Comparison of ENCODE assay signal across 26 cellular contexts in the genomic region with DNA sequence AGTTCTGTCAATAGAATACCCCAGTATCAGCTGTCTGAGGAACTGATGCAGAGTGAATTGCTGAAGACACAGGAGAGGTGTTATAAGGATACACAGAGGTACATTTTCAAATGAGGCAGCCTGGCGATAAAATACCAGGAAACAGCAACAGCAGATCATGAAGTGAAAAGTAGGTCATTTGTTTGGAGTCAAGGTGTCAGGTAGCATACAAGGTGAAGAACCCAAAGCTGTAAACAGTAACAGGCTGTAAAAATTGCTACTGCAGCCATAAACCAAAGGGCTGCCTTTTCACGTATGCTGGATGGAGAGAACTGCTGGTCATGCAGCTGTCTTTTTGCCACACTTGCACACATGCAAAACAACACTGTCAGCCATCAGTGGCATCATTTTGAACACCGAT.
"Had no signal": no experiment of that assay in that cellular context is flagged by ENCODE, and none has a peak within 500 bp of the region (broad histone marks: within the 10 kb centered on the region; RNA-seq: fewer than 3 reads in every experiment).

No MANE protein-coding gene starts in this region.

- H3K9me3 ChIP-seq: heart right ventricle, ovary, psoas muscle, right atrium auricular region, spleen, thoracic aorta, upper lobe of right lung had no signal

- H3K4me3 ChIP-seq: heart right ventricle, lung, ovary, psoas muscle, right atrium auricular region, spleen, thoracic aorta, upper lobe of right lung had no signal

- H3K27me3 ChIP-seq: ovary, right atrium auricular region had no signal

- FAIRE-seq: endometrium had no signal

- H3K4me1 ChIP-seq: heart right ventricle, psoas muscle, right atrium auricular region, spleen, upper lobe of right lung had no signal

- H3K36me3 Mint-ChIP-seq: activated naive CD8-positive, alpha-beta T cell treated with anti-CD3 and anti-CD28 coated beads, Interleukin-2, amount 10 ng/mL, durations not matched to agents 7 days and 5 days; natural killer cell treated with Interleukin-12 subunit alpha and Interleukin-12 subunit beta and Interleukin-15 and Interleukin-18, amount 100 ng/mL, for 72 hours; WTC11 had no signal

- ATAC-seq: heart right ventricle, left lobe of liver, psoas muscle, upper lobe of right lung, WTC11 had no signal

- H3K36me3 ChIP-seq: heart right ventricle, ovary, right atrium auricular region, spleen, thoracic aorta, upper lobe of right lung had no signal

- H3K9me3 Mint-ChIP-seq: activated naive CD4-positive, alpha-beta T cell treated with anti-CD3 and anti-CD28 coated beads for 36 hours; activated naive CD8-positive, alpha-beta T cell treated with anti-CD3 and anti-CD28 coated beads, Interleukin-2, amount 10 ng/mL, durations not matched to agents 7 days and 5 days; natural killer cell treated with Interleukin-12 subunit alpha and Interleukin-12 subunit beta and Interleukin-15 and Interleukin-18, amount 100 ng/mL, for 72 hours; T-helper 1 cell treated with Interleukin-12 subunit alpha and Interleukin-12 subunit beta and Interleukin-4 antibody, amounts not matched to agents 30 μg/mL and 1 μg/mL, for 36 hours; WTC11 had no signal

- H3K27ac ChIP-seq: heart right ventricle, ovary, psoas muscle, right atrium auricular region, spleen, thoracic aorta, upper lobe of right lung had no signal

- DNase-seq: activated CD8-positive, alpha-beta memory T cell treated with anti-CD3 and anti-CD28 coated beads for 24 hours; activated CD8-positive, alpha-beta memory T cell treated with anti-CD3 and anti-CD28 coated beads, Interleukin-2, amount 50 U/mL, for 48 hours; activated effector memory CD4-positive, alpha-beta T cell treated with Interleukin-2 at 50 U/mL for 16 hours; activated naive CD4-positive, alpha-beta T cell treated with anti-CD3 and anti-CD28 coated beads for 36 hours; activated naive CD8-positive, alpha-beta T cell treated with anti-CD3 and anti-CD28 coated beads, Interleukin-2, amount 10 ng/mL, durations not matched to agents 7 days and 5 days; activated T-cell treated with anti-CD3 and anti-CD28 coated beads, Interleukin-2, amount 50 U/mL, for 48 hours; amniotic stem cell; cerebellar nuclear complex; cortex of kidney; heart right ventricle; islet precursor cell; ovary; psoas muscle; spleen; stimulated activated CD4-positive, alpha-beta T cell treated with anti-CD3 and anti-CD28 coated beads, Interleukin-4, amount 100 ng/mL, for 1 hour; stimulated activated naive CD4-positive, alpha-beta T cell; T1000; upper lobe of right lung had no signal

- H3K4me3 Mint-ChIP-seq: activated naive CD4-positive, alpha-beta T cell treated with anti-CD3 and anti-CD28 coated beads for 36 hours; activated naive CD8-positive, alpha-beta T cell treated with anti-CD3 and anti-CD28 coated beads, Interleukin-2, amount 10 ng/mL, durations not matched to agents 7 days and 5 days; T-helper 1 cell treated with Interleukin-12 subunit alpha and Interleukin-12 subunit beta and Interleukin-4 antibody, amounts not matched to agents 30 μg/mL and 1 μg/mL, for 36 hours; WTC11 had no signal
